21 cellular contexts compared by ENCODE assay signal in genomic region chr14:98101323-98101722, GRCh38.
DNase-seq lines count a peak whose midpoint lies in the region; ATAC-seq and TF ChIP-seq lines count a peak whose summit lies in the region.
"Had no signal": no experiment of that assay in that cellular context is flagged by ENCODE, and none has a peak within 500 bp of the region (broad histone marks: within the 10 kb centered on the region; RNA-seq: fewer than 3 reads in every experiment).

No MANE protein-coding gene starts in this region.

- H3K36me3 ChIP-seq in esophagus muscularis mucosa (no peaks in the 10 kb centered on the region), endodermal cell (ENCODE audit: control insufficient read depth, insufficient read depth, low read length) (no peaks in the 10 kb centered on the region)
- H3K36me3 ChIP-seq: BLaER1 had no signal

- no peak overlapping the region for H3K4me3 Mint-ChIP-seq in activated T-cell treated with anti-CD3 and anti-CD28 coated beads, Interleukin-2, amount 50 U/mL, for 24 hours
- peak overlapping the region in 1 of 2 donors; percentile 26 for H3K4me3 Mint-ChIP-seq in activated T-cell treated with anti-CD3 and anti-CD28 coated beads, Interleukin-2, amount 50 U/mL, for 72 hours
- H3K4me3 Mint-ChIP-seq in endodermal cell = no peak overlapping the region
- H3K4me3 Mint-ChIP-seq: CD4-positive, CD25-positive, alpha-beta regulatory T cell had no signal

- TF ChIP-seq CTCF in esophagus muscularis mucosa (IDR thresholded peaks at IDR 0.05) (no peak), endodermal cell (conservative IDR thresholded peaks at IDR 0.05) (no peak), GM13976 (IDR thresholded peaks at IDR 0.05; ENCODE audit: borderline replicate concordance, control extremely low read depth, extremely low read depth, insufficient read depth, missing control alignments) (no peak)

- H3K4me3 ChIP-seq in esophagus muscularis mucosa (no peak overlapping the region), endodermal cell (ENCODE audit: low read length) (no peak overlapping the region)
- H3K4me3 ChIP-seq: BLaER1, GM23248, PC-9 had no signal

- H3K9ac ChIP-seq in endodermal cell (ENCODE audit: extremely low read depth, low read length, poor library complexity, severe bottlenecking) = no peak overlapping the region
- H3K9ac ChIP-seq: BLaER1, GM23248 had no signal

- no peak for ATAC-seq in activated T-cell treated with anti-CD3 and anti-CD28 coated beads, Interleukin-2, amount 50 U/mL, for 72 hours (replicated peaks in 1 of 2)
- ATAC-seq: Right ventricle myocardium inferior had no signal

- H3K4me1 ChIP-seq in esophagus muscularis mucosa (no peaks in the 10 kb centered on the region), endodermal cell (ENCODE audit: control insufficient read depth, insufficient read depth, low read length) (no peaks in the 10 kb centered on the region)
- H3K4me1 ChIP-seq: BLaER1 had no signal

- H3K27ac ChIP-seq in esophagus muscularis mucosa (replicated peaks in 1 of 4) (no peak overlapping the region), endodermal cell (ENCODE audit: low read depth, low read length) (no peak overlapping the region)
- H3K27ac ChIP-seq: BLaER1, GM23248, PC-9 had no signal

- H3K27me3 ChIP-seq in esophagus muscularis mucosa (no peaks in the 10 kb centered on the region), endodermal cell (ENCODE audit: control insufficient read depth, insufficient read depth, low read length, poor library complexity, severe bottlenecking) (no peaks in the 10 kb centered on the region)
- H3K27me3 ChIP-seq: BLaER1 had no signal

- H3K27ac Mint-ChIP-seq in activated T-cell treated with anti-CD3 and anti-CD28 coated beads, Interleukin-2, amount 50 U/mL, for 24 hours = peak overlapping the region; percentile 71
- H3K27ac Mint-ChIP-seq in activated T-cell treated with anti-CD3 and anti-CD28 coated beads, Interleukin-2, amount 50 U/mL, for 72 hours = no peak overlapping the region
- H3K27ac Mint-ChIP-seq in endodermal cell = no peak overlapping the region
- H3K27ac Mint-ChIP-seq: CD4-positive, CD25-positive, alpha-beta regulatory T cell had no signal

- H3K9me3 ChIP-seq in esophagus muscularis mucosa (peaks cover 0 to 3% (median 0%) of the 10 kb centered on the region in 4 donors), endodermal cell (ENCODE audit: control insufficient read depth, low read length) (no peaks in the 10 kb centered on the region)
- H3K9me3 ChIP-seq: BLaER1 had no signal

- no peak for TF ChIP-seq POLR2A in esophagus muscularis mucosa (IDR thresholded peaks at IDR 0.05; ENCODE audit: low read depth)

- peaks cover 5% of the 10 kb centered on the region for H3K36me3 Mint-ChIP-seq in activated T-cell treated with anti-CD3 and anti-CD28 coated beads, Interleukin-2, amount 50 U/mL, for 24 hours (ENCODE audit: low read depth)
- peaks cover 5 to 19% of the 10 kb centered on the region in 2 donors for H3K36me3 Mint-ChIP-seq in activated T-cell treated with anti-CD3 and anti-CD28 coated beads, Interleukin-2, amount 50 U/mL, for 72 hours (ENCODE audit: insufficient read depth in 2 of 2)
- no peaks in the 10 kb centered on the region for H3K36me3 Mint-ChIP-seq in endodermal cell (ENCODE audit: low read depth)
- H3K36me3 Mint-ChIP-seq: CD4-positive, CD25-positive, alpha-beta regulatory T cell had no signal

- H3K27me3 Mint-ChIP-seq in activated T-cell treated with anti-CD3 and anti-CD28 coated beads, Interleukin-2, amount 50 U/mL, for 24 hours = no peaks in the 10 kb centered on the region
- no peaks in the 10 kb centered on the region for H3K27me3 Mint-ChIP-seq in activated T-cell treated with anti-CD3 and anti-CD28 coated beads, Interleukin-2, amount 50 U/mL, for 72 hours (ENCODE audit: low read depth)
- H3K27me3 Mint-ChIP-seq in endodermal cell (ENCODE audit: insufficient read depth) = peaks cover 2% of the 10 kb centered on the region
- H3K27me3 Mint-ChIP-seq: CD4-positive, CD25-positive, alpha-beta regulatory T cell had no signal

- TF ChIP-seq EP300 in esophagus muscularis mucosa (IDR thresholded peaks at IDR 0.05) = no peak

- H3K9me3 Mint-ChIP-seq in activated T-cell treated with anti-CD3 and anti-CD28 coated beads, Interleukin-2, amount 50 U/mL, for 24 hours = peaks cover 20% of the 10 kb centered on the region
- H3K9me3 Mint-ChIP-seq in activated T-cell treated with anti-CD3 and anti-CD28 coated beads, Interleukin-2, amount 50 U/mL, for 72 hours = peaks cover 4 to 17% of the 10 kb centered on the region in 2 donors
- no peaks in the 10 kb centered on the region for H3K9me3 Mint-ChIP-seq in endodermal cell

- peaks cover 57% of the 10 kb centered on the region for H3K4me1 Mint-ChIP-seq in activated T-cell treated with anti-CD3 and anti-CD28 coated beads, Interleukin-2, amount 50 U/mL, for 24 hours (ENCODE audit: low read depth)
- peaks cover 49% of the 10 kb centered on the region for H3K4me1 Mint-ChIP-seq in activated T-cell treated with anti-CD3 and anti-CD28 coated beads, Interleukin-2, amount 50 U/mL, for 72 hours (ENCODE audit: low read depth)
- H3K4me1 Mint-ChIP-seq in endodermal cell = no peaks in the 10 kb centered on the region

- intact Hi-C loops in esophagus muscularis mucosa (cut with DNase I) = no loop called here

- WGBS in esophagus muscularis mucosa = 67% methylated on average over 3 of the region's 3 CpGs
- WGBS in endodermal cell (ENCODE audit: insufficient coverage in 1 of 2, insufficient read length in 1 of 2), 2 experiments = 100% methylated on average over 1 of the region's 3 CpGs; no CpG with 5 or more reads in 1 of the 2 experiments

- in situ Hi-C loops in GM13976 (cut with MboI; ENCODE audit: low sequenced_read_pairs, unreplicated experiment) = no loop called here

- no peak for DNase-seq in activated T-cell treated with anti-CD3 and anti-CD28 coated beads, Interleukin-2, amount 50 U/mL, for 24 hours
- no peak for DNase-seq in activated T-cell treated with anti-CD3 and anti-CD28 coated beads, Interleukin-2, amount 50 U/mL, for 72 hours
- peak; percentile 33 for DNase-seq in stimulated activated CD4-positive, alpha-beta T cell treated with anti-CD3 and anti-CD28 coated beads, Interleukin-15, amount 100 ng/mL, for 24 hours
- DNase-seq in stimulated activated CD4-positive, alpha-beta T cell treated with anti-CD3 and anti-CD28 coated beads, Interleukin-2, amount 100 ng/mL, for 48 hours = no peak
- DNase-seq in esophagus muscularis mucosa (ENCODE audit: extremely low spot score) (peak; percentile 34), endodermal cell (no peak), GM13976 (ENCODE audit: low spot score) (no peak)
- DNase-seq: CD4-positive, CD25-positive, alpha-beta regulatory T cell; DMS153; DND-41; GM23248; H7; NCI-H1048; NCI-H1417; NCI-H1694; NCI-H2081; NCI-H2227 treated with DMSO at 0.1 percent for 48 hours; NCI-H526 treated with DMSO at 0.1 percent for 48 hours; PC-9 had no signal

Comparison
In these comparisons a context has a peak if more than half of its experiments do, and no peak if none do; other contexts are left out.
1. DNase-seq: peak in stimulated activated CD4-positive, alpha-beta T cell treated with anti-CD3 and anti-CD28 coated beads, Interleukin-15, amount 100 ng/mL, for 24 hours (single experiment) and esophagus muscularis mucosa (single experiment); none in activated T-cell treated with anti-CD3 and anti-CD28 coated beads, Interleukin-2, amount 50 U/mL, for 24 hours (single experiment), activated T-cell treated with anti-CD3 and anti-CD28 coated beads, Interleukin-2, amount 50 U/mL, for 72 hours (0 of 2), stimulated activated CD4-positive, alpha-beta T cell treated with anti-CD3 and anti-CD28 coated beads, Interleukin-2, amount 100 ng/mL, for 48 hours (0 of 2), endodermal cell (single experiment) and GM13976 (single experiment).